Comparison of ENCODE assay signal across 16 cellular contexts in the genomic region with DNA sequence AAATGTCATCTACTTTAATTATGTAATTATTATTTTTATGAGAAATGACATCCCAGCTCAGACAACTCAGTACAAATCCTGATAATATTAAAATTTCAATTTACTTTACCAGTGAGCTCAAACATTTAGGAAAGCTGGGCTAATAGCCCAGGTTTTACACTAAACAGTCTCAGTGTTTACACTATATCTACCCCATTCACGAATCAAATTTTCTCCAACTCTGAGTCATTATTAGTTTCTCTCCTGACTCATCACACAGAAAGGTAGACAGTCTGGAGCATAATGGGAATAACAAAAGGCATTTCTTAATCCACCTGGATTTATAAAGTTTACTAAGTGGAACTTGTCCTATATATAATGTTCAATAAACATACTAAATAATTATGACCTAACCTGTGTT. TPM values are rescaled to one million over a fixed set of nuclear protein-coding genes. Genes with fewer than 3 reads are reported as not detected.
DNase-seq lines count a peak whose midpoint lies in the region; ATAC-seq and TF ChIP-seq lines count a peak whose summit lies in the region.
"Had no signal": no experiment of that assay in that cellular context is flagged by ENCODE, and none has a peak within 500 bp of the region (broad histone marks: within the 10 kb centered on the region; RNA-seq: fewer than 3 reads in every experiment).

No MANE protein-coding gene starts in this region.

- H3K9me3 Mint-ChIP-seq in GM23338, result no peaks in the 10 kb centered on the region
- H3K9me3 Mint-ChIP-seq: activated B cell treated with CpG ODN at 0.5 μM for 24 hours; activated T-helper 1 cell treated with anti-CD3 and anti-CD28 coated beads, Interleukin-12 subunit alpha, Interleukin-12 subunit beta, Interleukin-2, Interleukin-4 antibody, amounts not matched to agents 30 ng/mL and 10 ng/mL and 1 ng/mL, durations not matched to agents 14 hours and 24 hours and 36 hours had no signal

- H3F3A ChIP-seq in GM23338 (replicated peaks; ENCODE audit: low read depth), result no peaks in the 10 kb centered on the region

- H4K20me1 ChIP-seq in GM23338 (replicated peaks; ENCODE audit: insufficient read depth), result peaks cover 71% of the 10 kb centered on the region

- peaks cover 5% of the 10 kb centered on the region for H3K27me3 Mint-ChIP-seq in GM23338 (ENCODE audit: insufficient read depth, low read depth, poor library complexity)
- H3K27me3 Mint-ChIP-seq: activated B cell treated with CpG ODN at 0.5 μM for 24 hours had no signal

- peaks cover 99% of the 10 kb centered on the region for H3K79me2 ChIP-seq in GM23338 (replicated peaks; ENCODE audit: insufficient read depth)

- ATAC-seq in GM23338, result no peak
- no peak for ATAC-seq in HG03520 (IDR thresholded peaks at IDR 0.05; ENCODE audit: unreplicated experiment)
- no peak for ATAC-seq in GM19467 (IDR thresholded peaks at IDR 0.05; ENCODE audit: unreplicated experiment)
- ATAC-seq: left lobe of liver had no signal

- no peak overlapping the region for H3K27ac ChIP-seq in GM23338 (ENCODE audit: low read depth)
- H3K27ac ChIP-seq in substantia nigra (ENCODE audit: low read depth, low read length, poor library complexity, severe bottlenecking), result no peak overlapping the region
- H3K27ac ChIP-seq: cardiac muscle cell, neutrophil, SJSA1 had no signal

- H3K4me2 ChIP-seq in GM23338, result peak overlapping the region; percentile 83

- H3K27ac Mint-ChIP-seq in GM23338, result no peak overlapping the region
- H3K27ac Mint-ChIP-seq: activated B cell treated with CpG ODN at 0.5 μM for 24 hours; activated T-helper 1 cell treated with anti-CD3 and anti-CD28 coated beads, Interleukin-12 subunit alpha, Interleukin-12 subunit beta, Interleukin-2, Interleukin-4 antibody, amounts not matched to agents 30 ng/mL and 10 ng/mL and 1 ng/mL, durations not matched to agents 14 hours and 24 hours and 36 hours had no signal

- no peaks in the 10 kb centered on the region for H3K27me3 ChIP-seq in GM23338 (ENCODE audit: insufficient read depth)
- H3K27me3 ChIP-seq: cardiac muscle cell, SJSA1 had no signal

- H3K4me3 Mint-ChIP-seq in GM23338, result peak overlapping the region; percentile 38; the same call in 2 of the 3 replicates
- H3K4me3 Mint-ChIP-seq: activated B cell treated with CpG ODN at 0.5 μM for 24 hours; activated T-helper 1 cell treated with anti-CD3 and anti-CD28 coated beads, Interleukin-12 subunit alpha, Interleukin-12 subunit beta, Interleukin-2, Interleukin-4 antibody, amounts not matched to agents 30 ng/mL and 10 ng/mL and 1 ng/mL, durations not matched to agents 14 hours and 24 hours and 36 hours had no signal

- H3K4me1 ChIP-seq in GM23338 (ENCODE audit: insufficient read depth), result peaks cover 59% of the 10 kb centered on the region

- peaks cover 48% of the 10 kb centered on the region for H3K4me1 Mint-ChIP-seq in GM23338

- DNase-seq in GM23338 (ENCODE audit: low spot score), result no peak
- peak; percentile 46 for DNase-seq in RPMI7951 (ENCODE audit: low read depth)
- peak; percentile 11 for DNase-seq in fibroblast of gingiva (ENCODE audit: low read depth)
- peak; percentile 43 for DNase-seq in retinal pigment epithelial cell (ENCODE audit: low read depth)
- no peak for DNase-seq in NCI-H1048 (lab: John Stamatoyannopoulos, UW)
- DNase-seq in substantia nigra (lab: John Stamatoyannopoulos, UW), result no peak
- DNase-seq: activated B cell treated with CpG ODN at 0.5 μM for 24 hours; NCI-H2171 treated with DMSO at 0.1 percent for 48 hours; stimulated activated naive CD4-positive, alpha-beta T cell treated with Interleukin-2 at 50 U/mL for 16 hours had no signal

- no peaks in the 10 kb centered on the region for H3K9me2 ChIP-seq in GM23338 (ENCODE audit: insufficient read depth)

- H2AFZ ChIP-seq in GM23338, result no peak overlapping the region

- TF ChIP-seq CTCF in GM23338 (conservative IDR thresholded peaks at IDR 0.05; ENCODE audit: low read depth in 2 of 2) (no peak), retinal pigment epithelial cell (conservative IDR thresholded peaks at IDR 0.05; ENCODE audit: low read depth, low read length) (no peak)

- peaks cover 29% of the 10 kb centered on the region for H3K36me3 Mint-ChIP-seq in GM23338 (ENCODE audit: low read depth)

- H3K4me3 ChIP-seq in GM23338, result peak overlapping the region; percentile 65
- H3K4me3 ChIP-seq in retinal pigment epithelial cell (ENCODE audit: low read length), result no peak overlapping the region
- H3K4me3 ChIP-seq: cardiac muscle cell, SJSA1 had no signal

- H3K36me3 ChIP-seq in GM23338 (ENCODE audit: insufficient read depth), result no peaks in the 10 kb centered on the region; the same call in 1 of the 2 replicates
- H3K36me3 ChIP-seq: cardiac muscle cell, neutrophil had no signal

TF ChIP-seq in GM23338, 12 proteins besides CTCF, POLR2A, EP300 and RAD21:
- no peak for TF ChIP-seq ZNF331 (CRISPR knock-in tag; IDR thresholded peaks at IDR 0.05; ENCODE audit: low read depth)
- no peak for TF ChIP-seq EZH2phosphoT487 (IDR thresholded peaks at IDR 0.05; ENCODE audit: unreplicated experiment)
- TF ChIP-seq NANOG (IDR thresholded peaks at IDR 0.05; ENCODE audit: borderline replicate concordance), result no peak

RNA-seq across cellular contexts. Expression of gene PAWR, which starts 5.7 kb away (rescaled TPM):
- total RNA-seq in GM23338 (2014; rRNA removed; shearing (Covaris generic)), result 159 and 180 TPM in 2 replicates
- polyA plus RNA-seq in GM23338 (2016; fragmentation: Nextera tagmentation; extraction: Ambion mirVana), result 136 and 149 TPM in 2 replicates
- total RNA-seq in RPMI7951 (2014; rRNA removed; shearing (Covaris generic)), result 10.8 and 11.8 TPM in 2 replicates

Comparison
In these comparisons a context has a peak if more than half of its experiments do, and no peak if none do; other contexts are left out.
1. DNase-seq: peak in RPMI7951 (single experiment), fibroblast of gingiva (single experiment) and retinal pigment epithelial cell (single experiment); none in GM23338 (single experiment), NCI-H1048 (single experiment) and substantia nigra (0 of 49).
2. RNA of gene PAWR, which starts 5.7 kb away (total RNA-seq): 159 to 180 TPM in GM23338; 10.8 to 11.8 TPM in RPMI7951; every median in the first group is over 10 times any median in the second.